Comparison of ENCODE assay signal across 21 cellular contexts in genomic region chr2:11213975-11214374, GRCh38. TPM values are rescaled to one million over a fixed set of nuclear protein-coding genes. Genes with fewer than 3 reads are reported as not detected.
A peak's percentile ranks its signal among the peaks of the same experiment; 100 is the strongest.
DNase-seq lines count a peak whose midpoint lies in the region; TF ChIP-seq lines count a peak whose summit lies in the region.
"Had no signal": no experiment of that assay in that cellular context is flagged by ENCODE, and none has a peak within 500 bp of the region (broad histone marks: within the 10 kb centered on the region; RNA-seq: fewer than 3 reads in every experiment).

No MANE protein-coding gene starts in this region.

- H3K4me1 ChIP-seq in GM23248 (ENCODE audit: insufficient read depth) (peaks cover 28% of the 10 kb centered on the region), trophoblast cell (ENCODE audit: control insufficient read depth in 1 of 2, insufficient read depth in 2 of 2, low read length in 2 of 2) (peaks cover 0 to 3% of the 10 kb centered on the region in 2 experiments)
- H3K4me1 ChIP-seq: BE2C, BLaER1 had no signal

- no peaks in the 10 kb centered on the region for H3K79me1 ChIP-seq in trophoblast cell (ENCODE audit: low read length)

- no peak overlapping the region for H3K14ac ChIP-seq in trophoblast cell (ENCODE audit: low read length)

- H3K36me3 ChIP-seq in GM23248 (ENCODE audit: low read depth) (peaks cover 36% of the 10 kb centered on the region), trophoblast cell (ENCODE audit: control insufficient read depth in 1 of 2, insufficient read depth in 2 of 2, low read length in 2 of 2) (peaks cover 11% of the 10 kb centered on the region in 2 experiments)

- H2BK12ac ChIP-seq in trophoblast cell (ENCODE audit: low read length): no peak overlapping the region

- H4K91ac ChIP-seq in trophoblast cell (ENCODE audit: low read depth, low read length): no peak overlapping the region

- no peaks in the 10 kb centered on the region for H3K9me3 ChIP-seq in GM23248 (ENCODE audit: low read depth)
- no peaks in the 10 kb centered on the region for H3K9me3 ChIP-seq in trophoblast cell (ENCODE audit: insufficient read depth, low read depth, low read length)
- H3K9me3 ChIP-seq: BE2C, BLaER1 had no signal

- H4K12ac ChIP-seq in trophoblast cell (ENCODE audit: low read depth, low read length): no peak overlapping the region

- TF ChIP-seq CTCF in HFFc6 (IDR thresholded peaks at IDR 0.05): no peak

- WGBS in GM23248 (ENCODE audit: low coverage in 1 of 2, low lambda C conversion rate in 2 of 2, missing lambda C conversion rate in 2 of 2), 2 experiments: 74 to 76% methylated on average over 1 of the region's 1 CpG
- no CpG with 5 or more reads among the region's 1 CpG for WGBS in trophoblast cell (ENCODE audit: extremely low coverage, insufficient coverage, insufficient read length)

- peaks cover 4% of the 10 kb centered on the region; the same call in 1 of the 2 replicates for H4K20me1 ChIP-seq in GM23248 (ENCODE audit: insufficient read depth)
- H4K20me1 ChIP-seq: BLaER1 had no signal

- peaks cover 31% of the 10 kb centered on the region for H3K36me3 Mint-ChIP-seq in HFFc6 (ENCODE audit: low read depth)

- H2BK5ac ChIP-seq in trophoblast cell (ENCODE audit: low read depth, low read length, poor library complexity): no peak overlapping the region

- H2AFZ ChIP-seq in GM23248 (no peak overlapping the region), trophoblast cell (ENCODE audit: insufficient read depth, low read length, poor library complexity) (no peak overlapping the region)

- H3K4me3 Mint-ChIP-seq in HFFc6: no peak overlapping the region
- H3K4me3 Mint-ChIP-seq: CD14-positive monocyte; CD4-positive, alpha-beta memory T cell; CD4-positive, CD25-positive, alpha-beta regulatory T cell; CD8-positive, alpha-beta memory T cell had no signal

- H3K27ac ChIP-seq in GM23248 (peak overlapping the region; percentile 41; the same call in 1 of the 2 replicates), trophoblast cell (ENCODE audit: low read depth, low read length) (no peak overlapping the region)
- H3K27ac ChIP-seq: BLaER1 had no signal

- no peak overlapping the region for H2AK5ac ChIP-seq in trophoblast cell (ENCODE audit: low read length)

- H3K27me3 ChIP-seq in GM23248 (replicated peaks; ENCODE audit: insufficient read depth): no peaks in the 10 kb centered on the region
- no peaks in the 10 kb centered on the region for H3K27me3 ChIP-seq in trophoblast cell (ENCODE audit: insufficient read depth, low read length)
- H3K27me3 ChIP-seq: BE2C, BLaER1 had no signal

- no peak overlapping the region for H4K8ac ChIP-seq in trophoblast cell (ENCODE audit: low read depth, low read length)

- H3K79me2 ChIP-seq in GM23248 (ENCODE audit: insufficient read depth): no peaks in the 10 kb centered on the region
- H3K79me2 ChIP-seq in trophoblast cell (ENCODE audit: control insufficient read depth, insufficient read depth, low read length, poor library complexity): no peaks in the 10 kb centered on the region

- H3K9me2 ChIP-seq in GM23248 (ENCODE audit: insufficient read depth): no peaks in the 10 kb centered on the region

- H3K4me3 ChIP-seq in GM23248: no peak overlapping the region
- H3K4me3 ChIP-seq in trophoblast cell (ENCODE audit: low read depth, low read length): no peak overlapping the region
- H3K4me3 ChIP-seq: BLaER1 had no signal

- DNase-seq in GM23248 (no peak), HFFc6 (no peak), trophoblast cell (peak; percentile 43 to 76), NCI-H1092 treated with DMSO at 0.1 percent for 48 hours (lab: John Stamatoyannopoulos, UW) (no peak), EL (no peak)
- DNase-seq: 8988T; ACHN; BE2C; C1 segment of cervical spinal cord; CD4-positive, alpha-beta memory T cell; CD4-positive, CD25-positive, alpha-beta regulatory T cell; CD8-positive, alpha-beta memory T cell; COR-L47; DMS 273 treated with DMSO at 0.1 percent for 48 hours; DMS153; DMS53; DMS79; DND-41; GF-D8 had no signal

- in situ Hi-C loops in GM23248 (cut with MboI): no loop called here

- no peak overlapping the region for H3K23ac ChIP-seq in trophoblast cell (ENCODE audit: low read length)

- no peaks in the 10 kb centered on the region for H3K9me3 Mint-ChIP-seq in HFFc6
- H3K9me3 Mint-ChIP-seq: CD14-positive monocyte; CD4-positive, alpha-beta memory T cell; CD4-positive, CD25-positive, alpha-beta regulatory T cell; CD8-positive, alpha-beta memory T cell had no signal

- no peak overlapping the region for H3K18ac ChIP-seq in trophoblast cell (ENCODE audit: low read length)

- H3K9ac ChIP-seq in GM23248 (no peak overlapping the region), trophoblast cell (ENCODE audit: low read length) (no peak overlapping the region)
- H3K9ac ChIP-seq: BLaER1 had no signal

- H3K4me2 ChIP-seq in GM23248 (ENCODE audit: unreplicated experiment) (peak overlapping the region; percentile 41), trophoblast cell (ENCODE audit: low read length) (no peak overlapping the region)
- H3K4me2 ChIP-seq: BLaER1 had no signal

- H3K4ac ChIP-seq in trophoblast cell (ENCODE audit: low read depth, low read length): no peak overlapping the region

- no peak overlapping the region for H2BK120ac ChIP-seq in trophoblast cell (ENCODE audit: insufficient read depth, low read length, poor library complexity)

- H3K27ac Mint-ChIP-seq in HFFc6: peak overlapping the region; percentile 13; the same call in 1 of the 2 replicates
- H3K27ac Mint-ChIP-seq: CD14-positive monocyte; CD4-positive, alpha-beta memory T cell; CD4-positive, CD25-positive, alpha-beta regulatory T cell had no signal

- H3F3A ChIP-seq in GM23248 (ENCODE audit: insufficient read depth): peaks cover 30% of the 10 kb centered on the region

- H3K4me1 Mint-ChIP-seq in HFFc6 (ENCODE audit: low read depth): peaks cover 43% of the 10 kb centered on the region
- H3K4me1 Mint-ChIP-seq: CD14-positive monocyte; CD4-positive, alpha-beta memory T cell; CD8-positive, alpha-beta memory T cell had no signal

- H3K27me3 Mint-ChIP-seq in HFFc6 (ENCODE audit: insufficient read depth): peaks cover 6% of the 10 kb centered on the region
- H3K27me3 Mint-ChIP-seq: CD4-positive, alpha-beta memory T cell; CD4-positive, CD25-positive, alpha-beta regulatory T cell; CD8-positive, alpha-beta memory T cell had no signal

RNA-seq across cellular contexts. Expression of gene SLC66A3, which starts 58.7 kb away (rescaled TPM):
- total RNA-seq in GM23248 (2014; rRNA removed; shearing (Covaris generic)): 34.9 and 46.4 TPM in 2 replicates
- 46.8 and 53.6 TPM in 2 replicates for polyA plus RNA-seq in GM23248 (2016; fragmentation: Nextera tagmentation; extraction: Ambion mirVana)
- 10 to 100 TPM; 11.4 to 17.4 (median 13.0) TPM for total RNA-seq in HFFc6 (2021; fragmentation: NEBNext Ultra II Directional; extraction: Animal tissue kit (Norgen Biotek cat#: 25700))
- polyA plus RNA-seq in trophoblast cell (2013): 18.5 and 18.7 TPM in 2 replicates

Comparison
In these comparisons a context has a peak if more than half of its experiments do, and no peak if none do; other contexts are left out.
1. DNase-seq: peak in trophoblast cell (2 of 2); none in GM23248 (single experiment), HFFc6 (single experiment), NCI-H1092 treated with DMSO at 0.1 percent for 48 hours (single experiment) and EL (single experiment).